9 cellular contexts compared by ENCODE assay signal in genomic region chr14:23910081-23910875, GRCh38. TPM values are rescaled to one million over a fixed set of nuclear protein-coding genes. Genes with fewer than 3 reads are reported as not detected.
DNase-seq lines count a peak whose midpoint lies in the region; ATAC-seq and TF ChIP-seq lines count a peak whose summit lies in the region.
"Had no signal": no experiment of that assay in that cellular context is flagged by ENCODE, and none has a peak within 500 bp of the region (broad histone marks: within the 10 kb centered on the region; RNA-seq: fewer than 3 reads in every experiment).

No MANE protein-coding gene starts in this region.

- no peak overlapping the region for H3K27ac Mint-ChIP-seq in WTC11
- H3K27ac Mint-ChIP-seq: stimulated activated naive B cell treated with anti-CD40 and anti-IgM and Interleukin-4, amounts not matched to agents 10 μg/mL and 1 μg/mL and 100 μg/mL, for 72 hours had no signal

- peaks cover 10% of the 10 kb centered on the region for H3K4me1 Mint-ChIP-seq in WTC11
- H3K4me1 Mint-ChIP-seq: stimulated activated naive B cell treated with anti-CD40 and anti-IgM and Interleukin-4, amounts not matched to agents 10 μg/mL and 1 μg/mL and 100 μg/mL, for 72 hours had no signal

- ATAC-seq in WTC11, result peak; percentile 100
- ATAC-seq in GM21619 (IDR thresholded peaks at IDR 0.05; ENCODE audit: unreplicated experiment), result no peak
- ATAC-seq in HG03442 (IDR thresholded peaks at IDR 0.05; ENCODE audit: unreplicated experiment), result no peak

- no peaks in the 10 kb centered on the region for H3K9me3 ChIP-seq in left ventricle myocardium inferior (replicated peaks)

- DNase-seq in GM04503 (ENCODE audit: low read depth) (peak; percentile 73), NCI-H1436 treated with DMSO at 0.1 percent for 48 hours (lab: John Stamatoyannopoulos, UW) (peak; percentile 1), WTC11 (ENCODE audit: low spot score) (peak; percentile 90), left ventricle myocardium inferior (no peak)
- DNase-seq in stimulated activated CD4-positive, alpha-beta T cell treated with anti-CD3 and anti-CD28 coated beads, Interleukin-15, amount 100 ng/mL, for 24 hours, result peak; percentile 43
- DNase-seq: stimulated activated naive B cell treated with anti-CD40 and anti-IgM and Interleukin-4, amounts not matched to agents 10 μg/mL and 1 μg/mL and 100 μg/mL, for 72 hours had no signal

- H3K4me1 ChIP-seq in left ventricle myocardium inferior, result no peaks in the 10 kb centered on the region

- peak; percentile 84 for TF ChIP-seq CTCF in 22Rv1 (IDR thresholded peaks at IDR 0.05)
- TF ChIP-seq CTCF in WTC11 (IDR thresholded peaks at IDR 0.05), result peak; percentile 71
- TF ChIP-seq CTCF in left ventricle myocardium inferior (IDR thresholded peaks at IDR 0.05; ENCODE audit: borderline replicate concordance), result peak; percentile 62

- POLR2A ChIA-PET in WTC11 (lab: Charles Lee), result interaction anchor here (0.6 to 1.4 kb wide), 4 partner anchors 23 to 278 kb away, joined by 3 to 4 read pairs (median 3); no protein-coding TSS in a partner anchor

- H3K36me3 ChIP-seq in left ventricle myocardium inferior, result no peaks in the 10 kb centered on the region

- H3K9me3 Mint-ChIP-seq in WTC11, result peaks cover 8% of the 10 kb centered on the region
- H3K9me3 Mint-ChIP-seq: stimulated activated naive B cell treated with anti-CD40 and anti-IgM and Interleukin-4, amounts not matched to agents 10 μg/mL and 1 μg/mL and 100 μg/mL, for 72 hours had no signal

- intact Hi-C loops in left ventricle myocardium inferior (cut with micrococcal nuclease), result no loop called here

- H3K27me3 Mint-ChIP-seq in WTC11 (ENCODE audit: low read depth), result peaks cover 12% of the 10 kb centered on the region

- CTCF ChIA-PET in WTC11 (lab: Charles Lee), result interaction anchor here (0.6 to 5.9 kb wide), 71 partner anchors 8 to 748 kb away, joined by 3 to 177 read pairs (median 6); partner anchors contain the start of genes DHRS4, JPH4 and PCK2

- no peak overlapping the region for H3K4me3 Mint-ChIP-seq in WTC11
- H3K4me3 Mint-ChIP-seq: stimulated activated naive B cell treated with anti-CD40 and anti-IgM and Interleukin-4, amounts not matched to agents 10 μg/mL and 1 μg/mL and 100 μg/mL, for 72 hours had no signal

- H3K27ac ChIP-seq in 22Rv1, result no peak overlapping the region
- H3K27ac ChIP-seq in left ventricle myocardium inferior (replicated peaks), result no peak overlapping the region

- peaks cover 7% of the 10 kb centered on the region for H3K27me3 ChIP-seq in left ventricle myocardium inferior (ENCODE audit: low read depth)

- H3K36me3 Mint-ChIP-seq in WTC11, result no peaks in the 10 kb centered on the region
- H3K36me3 Mint-ChIP-seq: stimulated activated naive B cell treated with anti-CD40 and anti-IgM and Interleukin-4, amounts not matched to agents 10 μg/mL and 1 μg/mL and 100 μg/mL, for 72 hours had no signal

- no peak overlapping the region for H3K4me3 ChIP-seq in left ventricle myocardium inferior

TF ChIP-seq in WTC11, 78 proteins besides CTCF, POLR2A, EP300 and RAD21:
- TF ChIP-seq MXD4 (CRISPR knock-in tag; IDR thresholded peaks at IDR 0.05; ENCODE audit: borderline replicate concordance), result no peak
- no peak for TF ChIP-seq ZNF219 (CRISPR knock-in tag; IDR thresholded peaks at IDR 0.05; ENCODE audit: borderline replicate concordance)
- TF ChIP-seq KAT7 (CRISPR knock-in tag; IDR thresholded peaks at IDR 0.05; ENCODE audit: borderline replicate concordance), result no peak
- TF ChIP-seq ARID4B (CRISPR knock-in tag; IDR thresholded peaks at IDR 0.05; ENCODE audit: borderline replicate concordance), result no peak
- no peak for TF ChIP-seq HMGXB4 (CRISPR knock-in tag; IDR thresholded peaks at IDR 0.05)
- no peak for TF ChIP-seq ATF6 (CRISPR knock-in tag; IDR thresholded peaks at IDR 0.05)
- no peak for TF ChIP-seq STAT6 (CRISPR knock-in tag; conservative IDR thresholded peaks at IDR 0.05; ENCODE audit: low read depth)
- TF ChIP-seq JAZF1 (CRISPR knock-in tag; IDR thresholded peaks at IDR 0.05), result no peak
- no peak for TF ChIP-seq JUN (CRISPR knock-in tag; IDR thresholded peaks at IDR 0.05)
- TF ChIP-seq MAX (CRISPR knock-in tag; IDR thresholded peaks at IDR 0.05), result no peak

RNA-seq across cellular contexts. Expression of gene DHRS4, which starts 43.3 kb away (rescaled TPM):
- total RNA-seq in WTC11 (2021) (14.5 to 14.9 TPM (median 14.8 TPM) in 3 replicates), left ventricle myocardium inferior (30.8 TPM)
